ENCODE assay signal across 10 cellular contexts in the genomic region with DNA sequence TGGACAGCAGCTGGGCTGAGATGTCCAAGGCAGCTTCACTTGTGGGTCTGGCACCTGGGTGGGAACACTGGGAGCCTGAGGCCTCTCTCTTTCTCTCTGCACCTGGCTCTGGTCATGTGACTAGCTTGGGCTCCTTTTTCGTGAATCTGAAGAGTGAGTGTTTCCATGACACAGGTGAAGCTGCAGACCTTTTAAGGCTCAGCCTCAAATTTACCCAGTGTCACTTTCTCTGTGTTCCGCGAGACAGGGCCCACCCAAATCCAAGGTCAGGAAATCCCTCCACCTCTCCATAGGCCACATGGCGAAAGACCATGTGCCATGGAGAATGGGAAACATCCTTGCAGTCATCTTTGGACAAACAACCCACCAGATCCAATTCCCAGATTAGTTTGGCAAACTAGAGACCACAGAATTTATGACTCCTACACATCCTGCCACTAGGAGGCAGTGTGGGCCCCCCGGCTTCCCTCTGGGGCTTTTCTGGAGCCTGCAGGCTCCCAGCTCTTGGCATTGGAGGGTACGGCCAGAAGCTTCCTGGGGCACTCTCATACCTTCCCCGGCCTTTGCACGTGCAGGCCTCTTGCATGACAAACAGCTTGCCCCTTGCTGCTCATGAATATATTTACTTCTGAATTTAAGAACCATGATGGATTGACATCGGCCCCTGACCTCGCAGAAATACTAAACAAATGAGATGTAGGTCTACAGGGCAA.
A peak's percentile ranks its signal among the peaks of the same experiment; 100 is the strongest.
DNase-seq lines count a peak whose midpoint lies in the region; ATAC-seq and TF ChIP-seq lines count a peak whose summit lies in the region.
"Had no signal": no experiment of that assay in that cellular context is flagged by ENCODE, and none has a peak within 500 bp of the region (broad histone marks: within the 10 kb centered on the region; RNA-seq: fewer than 3 reads in every experiment).

No MANE protein-coding gene starts in this region.

- DNase-seq in AG08396 (ENCODE audit: low spot score) (peak; percentile 74), Peyer's patch (peak in 1 of 3 donors; percentile 53), dermis blood vessel endothelial cell (peak; percentile 28), SHP77 treated with DMSO at 0.1 percent for 48 hours (lab: John Stamatoyannopoulos, UW) (no peak)
- no peak for DNase-seq in effector CD4-positive, alpha-beta T cell

- no peak for TF ChIP-seq POLR2A in Peyer's patch (IDR thresholded peaks at IDR 0.05)

- H3K27me3 Mint-ChIP-seq in nephron (ENCODE audit: low read depth): peaks cover 3% of the 10 kb centered on the region

- H3K4me3 ChIP-seq in Peyer's patch: no peak overlapping the region

- no peaks in the 10 kb centered on the region for H3K9me3 Mint-ChIP-seq in nephron

- no peak for ATAC-seq in HG03045 (IDR thresholded peaks at IDR 0.05; ENCODE audit: unreplicated experiment)

- peaks cover 26% of the 10 kb centered on the region for H3K4me1 Mint-ChIP-seq in nephron

- no peak overlapping the region for H3K27ac ChIP-seq in Peyer's patch
- H3K27ac ChIP-seq: epithelial cell of prostate, HL-60 had no signal

- H3K27ac Mint-ChIP-seq in nephron: peak overlapping the region; percentile 25 to 36 (median 33)

- TF ChIP-seq CTCF in GM12874 (IDR thresholded peaks at IDR 0.05; ENCODE audit: insufficient read depth, low read depth, low read length) (peak; percentile 69), Peyer's patch (IDR thresholded peaks at IDR 0.05) (peak in 4 of 6 experiments; percentile 48 to 62 (median 53)), nephron (IDR thresholded peaks at IDR 0.05; ENCODE audit: unreplicated experiment in 3 of 3) (peak in 2 of 3 experiments; percentile 47 to 60)

- no peaks in the 10 kb centered on the region for H3K27me3 ChIP-seq in Peyer's patch

- no peaks in the 10 kb centered on the region for H3K36me3 ChIP-seq in Peyer's patch

- no peaks in the 10 kb centered on the region for H3K4me1 ChIP-seq in Peyer's patch

- H3K9me3 ChIP-seq in Peyer's patch: no peaks in the 10 kb centered on the region

- no peak overlapping the region for H3K4me3 Mint-ChIP-seq in nephron

- H3K36me3 Mint-ChIP-seq in nephron (ENCODE audit: low read depth): no peaks in the 10 kb centered on the region

Comparison
In these comparisons a context has a peak if more than half of its experiments do, and no peak if none do; other contexts are left out.
1. DNase-seq: peak in AG08396 (single experiment) and dermis blood vessel endothelial cell (single experiment); none in effector CD4-positive, alpha-beta T cell (single experiment) and SHP77 treated with DMSO at 0.1 percent for 48 hours (single experiment).
2. Peak in every context shown above with its lines, with median percentiles within 50 percentile points of each other: CTCF ChIP-seq.